Comparison of ENCODE assay signal across 18 cellular contexts in genomic region chr2:217419075-217419671, GRCh38.
DNase-seq lines count a peak whose midpoint lies in the region; ATAC-seq and TF ChIP-seq lines count a peak whose summit lies in the region.
"Had no signal": no experiment of that assay in that cellular context is flagged by ENCODE, and none has a peak within 500 bp of the region (broad histone marks: within the 10 kb centered on the region; RNA-seq: fewer than 3 reads in every experiment).

No MANE protein-coding gene starts in this region.

- dilution Hi-C loops in IMR-90 (cut with HindIII; ENCODE audit: low sequenced_read_pairs, unreplicated experiment) = no loop called here

- peak overlapping the region in 1 of 2 experiments; percentile 63; a peak in 3 of 4 replicates for H4K8ac ChIP-seq in IMR-90 (ENCODE audit: low read depth in 2 of 2, low read length in 2 of 2)

- H3K36me3 ChIP-seq in IMR-90 (ENCODE audit: control insufficient read depth, insufficient read depth, low read length) = no peaks in the 10 kb centered on the region
- H3K36me3 ChIP-seq in gastroesophageal sphincter = no peaks in the 10 kb centered on the region
- H3K36me3 ChIP-seq in stomach = no peaks in the 10 kb centered on the region
- H3K36me3 ChIP-seq in CD8-positive, alpha-beta memory T cell (ENCODE audit: insufficient read depth, low read length) = no peaks in the 10 kb centered on the region
- H3K36me3 ChIP-seq: BE2C, SJSA1 had no signal

- no peaks in the 10 kb centered on the region for H4K20me1 ChIP-seq in IMR-90 (ENCODE audit: insufficient read depth, low read length)

- H3K4me3 ChIP-seq in IMR-90 (ENCODE audit: insufficient read depth, low read depth, low read length) = no peak overlapping the region
- H3K4me3 ChIP-seq in gastroesophageal sphincter = no peak overlapping the region
- H3K4me3 ChIP-seq in stomach = no peak overlapping the region
- no peak overlapping the region for H3K4me3 ChIP-seq in CD8-positive, alpha-beta memory T cell (ENCODE audit: low read length)
- H3K4me3 ChIP-seq: SJSA1 had no signal

- H3K4me3 Mint-ChIP-seq in CD8-positive, alpha-beta memory T cell = no peak overlapping the region
- H3K4me3 Mint-ChIP-seq: CD4-positive, alpha-beta memory T cell had no signal

- peak overlapping the region; percentile 28; the same call in 1 of the 2 replicates for H3K4ac ChIP-seq in IMR-90 (ENCODE audit: low read depth, low read length)

- no TSS peak for BruUV-seq in IMR-90 (replicated peaks; lab: Mats Ljungman, UMichigan)

- H3K27ac ChIP-seq in IMR-90 (ENCODE audit: insufficient read depth, low read length) (peak overlapping the region; percentile 10; the same call in 1 of the 2 replicates), gastroesophageal sphincter (peak overlapping the region; percentile 73 to 85 (median 82)), stomach (peak overlapping the region in 4 of 5 donors; percentile 56 to 79 (median 70))
- H3K27ac ChIP-seq in CD8-positive, alpha-beta memory T cell (ENCODE audit: low read depth, low read length) = no peak overlapping the region
- H3K27ac ChIP-seq: HL-60, KMS-11, RWPE1, SJSA1 had no signal

- peak overlapping the region; percentile 41 for H4K91ac ChIP-seq in IMR-90 (ENCODE audit: insufficient read depth, low read depth, low read length)

- TF ChIP-seq POLR2A in IMR-90 (IDR thresholded peaks at IDR 0.05; ENCODE audit: low read depth, low read length) (no peak), gastroesophageal sphincter (IDR thresholded peaks at IDR 0.05) (no peak), stomach (IDR thresholded peaks at IDR 0.05) (no peak)

- no peak overlapping the region for H3K27ac Mint-ChIP-seq in CD8-positive, alpha-beta memory T cell
- H3K27ac Mint-ChIP-seq: CD4-positive, alpha-beta memory T cell had no signal

- H3K9ac ChIP-seq in IMR-90 (ENCODE audit: low read depth, low read length) = no peak overlapping the region
- H3K9ac ChIP-seq: KMS-11 had no signal

- H2AFZ ChIP-seq in IMR-90 (replicated peaks; ENCODE audit: low read length, poor library complexity) = no peak overlapping the region

- peak overlapping the region; percentile 64; the same call in 2 of the 3 replicates for H2BK15ac ChIP-seq in IMR-90 (ENCODE audit: low read depth, low read length)

- ATAC-seq in IMR-90 (ENCODE audit: low read depth) (no peak), gastroesophageal sphincter (peak; percentile 48), HG03097 (IDR thresholded peaks at IDR 0.05; ENCODE audit: low FRiP score, unreplicated experiment) (no peak)

- H3K36me3 Mint-ChIP-seq in CD8-positive, alpha-beta memory T cell = peaks cover 0 to 7% (median 0%) of the 10 kb centered on the region in 3 donors

- in situ Hi-C loops in IMR-90 (cut with MboI; ENCODE audit: low sequenced_read_pairs) = no loop called here

- H2BK120ac ChIP-seq in IMR-90 (ENCODE audit: low read depth, low read length) = peak overlapping the region; percentile 50

- no peak overlapping the region for H2AK9ac ChIP-seq in IMR-90 (replicated peaks; ENCODE audit: low read depth, low read length, poor library complexity)

- peaks cover 12% of the 10 kb centered on the region for H3K4me1 ChIP-seq in IMR-90 (ENCODE audit: control insufficient read depth, insufficient read depth, low read length)
- H3K4me1 ChIP-seq in gastroesophageal sphincter = peaks cover 12 to 51% (median 14%) of the 10 kb centered on the region in 3 donors
- H3K4me1 ChIP-seq in stomach = peaks cover 0 to 17% (median 8%) of the 10 kb centered on the region in 4 donors
- H3K4me1 ChIP-seq in CD8-positive, alpha-beta memory T cell (ENCODE audit: insufficient read depth, low read length) = no peaks in the 10 kb centered on the region
- H3K4me1 ChIP-seq: SJSA1 had no signal

- peak overlapping the region; percentile 83; the same call in 1 of the 2 replicates for H3K18ac ChIP-seq in IMR-90 (ENCODE audit: low read depth, low read length)

- peak overlapping the region; percentile 5; the same call in 1 of the 2 replicates for H3K14ac ChIP-seq in IMR-90 (replicated peaks; ENCODE audit: low read depth, low read length)

- no peak overlapping the region for H3K23ac ChIP-seq in IMR-90 (ENCODE audit: low read depth, low read length)

- no peak overlapping the region for H3K56ac ChIP-seq in IMR-90 (ENCODE audit: extremely low read depth, insufficient read depth, low read length)

- TF ChIP-seq EP300 in gastroesophageal sphincter (IDR thresholded peaks at IDR 0.05) (no peak), stomach (IDR thresholded peaks at IDR 0.05) (no peak)

- no peaks in the 10 kb centered on the region for H3K9me3 ChIP-seq in IMR-90 (ENCODE audit: control insufficient read depth, insufficient read depth, low read length)
- no peaks in the 10 kb centered on the region for H3K9me3 ChIP-seq in gastroesophageal sphincter
- H3K9me3 ChIP-seq in stomach = no peaks in the 10 kb centered on the region
- no peaks in the 10 kb centered on the region for H3K9me3 ChIP-seq in CD8-positive, alpha-beta memory T cell (ENCODE audit: low read length)
- H3K9me3 ChIP-seq: BE2C, SJSA1 had no signal

- H3K27me3 ChIP-seq in IMR-90 (ENCODE audit: control insufficient read depth, insufficient read depth, low read length) = no peaks in the 10 kb centered on the region
- no peaks in the 10 kb centered on the region for H3K27me3 ChIP-seq in gastroesophageal sphincter
- H3K27me3 ChIP-seq in stomach = no peaks in the 10 kb centered on the region
- H3K27me3 ChIP-seq in CD8-positive, alpha-beta memory T cell (ENCODE audit: insufficient read depth, low read length, poor library complexity, severe bottlenecking) = no peaks in the 10 kb centered on the region
- H3K27me3 ChIP-seq: BE2C, SJSA1 had no signal

- CTCF ChIA-PET in IMR-90 (lab: Yijun Ruan, JAX) = no interaction called here
- CTCF ChIA-PET in CD8-positive, alpha-beta memory T cell (lab: Charles Lee) = no interaction called here

- peaks cover 0 to 4% of the 10 kb centered on the region in 2 donors for H3K27me3 Mint-ChIP-seq in CD8-positive, alpha-beta memory T cell

- H3K4me2 ChIP-seq in IMR-90 (ENCODE audit: low read depth, low read length) = no peak overlapping the region
- H3K4me2 ChIP-seq: KMS-11 had no signal

- DNase-seq in IMR-90 (no peak), stomach (no peak), amygdala (lab: John Stamatoyannopoulos, UW) (no peak), NCI-H1694 treated with DMSO at 0.1 percent for 48 hours (lab: John Stamatoyannopoulos, UW) (no peak)
- no peak for DNase-seq in CD8-positive, alpha-beta memory T cell
- DNase-seq: BE2C; CD4-positive, alpha-beta memory T cell; DMS 273 treated with DMSO at 0.1 percent for 48 hours; NCI-H1092; NCI-H187; NCI-H69; NK-92 treated with Interleukin-12 subunit alpha and Interleukin-12 subunit beta, amount 100 ng/mL, for 24 hours had no signal

- POLR2A ChIA-PET in IMR-90 (lab: Charles Lee; ENCODE audit: unreplicated experiment) = no interaction called here
- POLR2A ChIA-PET in CD8-positive, alpha-beta memory T cell (lab: Charles Lee) = no interaction called here

- H3K4me1 Mint-ChIP-seq in CD8-positive, alpha-beta memory T cell = no peaks in the 10 kb centered on the region
- H3K4me1 Mint-ChIP-seq: CD4-positive, alpha-beta memory T cell had no signal

- intact Hi-C loops in IMR-90 (cut with micrococcal nuclease) = no loop called here
- intact Hi-C loops in stomach (cut with DNase I; ENCODE audit: low total_unique reads) = no loop called here

- no peaks in the 10 kb centered on the region for H3K79me1 ChIP-seq in IMR-90 (ENCODE audit: low read depth in 1 of 2, low read length in 2 of 2)

- peak overlapping the region; percentile 21; the same call in 1 of the 2 replicates for H4K5ac ChIP-seq in IMR-90 (ENCODE audit: low read depth, low read length)

- TF ChIP-seq CTCF in IMR-90 (conservative IDR thresholded peaks at IDR 0.05; ENCODE audit: low read depth, low read length) = no peak
- TF ChIP-seq CTCF in gastroesophageal sphincter (IDR thresholded peaks at IDR 0.05) = no peak
- no peak for TF ChIP-seq CTCF in stomach (IDR thresholded peaks at IDR 0.05)

- no peak for TF ChIP-seq RAD21 in IMR-90 (IDR thresholded peaks at IDR 0.05; ENCODE audit: low read length)

- peak overlapping the region; percentile 61; the same call in 1 of the 2 replicates for H2AK5ac ChIP-seq in IMR-90 (ENCODE audit: low read depth, low read length)

- 84 to 100% methylated on average over 1 to 2 of the region's 5 CpGs for WGBS in IMR-90 (ENCODE audit: extremely low coverage in 2 of 2, insufficient read length in 1 of 2), 2 experiments
- 41 to 62% methylated on average over 5 of the region's 5 CpGs for WGBS in gastroesophageal sphincter (ENCODE audit: low coverage in 1 of 2), 2 donors
- WGBS in stomach, 5 donors = 73 to 83% (median 78%) methylated on average over 5 of the region's 5 CpGs

- H2BK5ac ChIP-seq in IMR-90 (ENCODE audit: low read depth, low read length, poor library complexity, severe bottlenecking) = no peak overlapping the region

- peak overlapping the region; percentile 30 for H2BK20ac ChIP-seq in IMR-90 (ENCODE audit: low read depth, low read length)

- H3K9me3 Mint-ChIP-seq in CD8-positive, alpha-beta memory T cell = peaks cover 0 to 2% (median 0%) of the 10 kb centered on the region in 5 donors
- H3K9me3 Mint-ChIP-seq: CD4-positive, alpha-beta memory T cell had no signal

- no peaks in the 10 kb centered on the region for H3K9me1 ChIP-seq in IMR-90 (ENCODE audit: insufficient read depth, low read length)

TF ChIP-seq in IMR-90, 13 proteins besides CTCF, POLR2A, EP300 and RAD21:
- TF ChIP-seq RFX5 (IDR thresholded peaks at IDR 0.05; ENCODE audit: low read depth, low read length) (no peak), RCOR1 (IDR thresholded peaks at IDR 0.05; ENCODE audit: insufficient replicate concordance, low read length) (no peak), CEBPB (IDR thresholded peaks at IDR 0.05; ENCODE audit: low read depth, low read length) (peak; percentile 89), CHD1 (IDR thresholded peaks at IDR 0.05; ENCODE audit: low read depth, low read length) (no peak), SMC3 (IDR thresholded peaks at IDR 0.05; ENCODE audit: low read depth, low read length) (no peak), MAFK (IDR thresholded peaks at IDR 0.05; ENCODE audit: low read depth, low read length) (no peak)
